ENCODE assay signal across 1 cellular context in the genomic region with DNA sequence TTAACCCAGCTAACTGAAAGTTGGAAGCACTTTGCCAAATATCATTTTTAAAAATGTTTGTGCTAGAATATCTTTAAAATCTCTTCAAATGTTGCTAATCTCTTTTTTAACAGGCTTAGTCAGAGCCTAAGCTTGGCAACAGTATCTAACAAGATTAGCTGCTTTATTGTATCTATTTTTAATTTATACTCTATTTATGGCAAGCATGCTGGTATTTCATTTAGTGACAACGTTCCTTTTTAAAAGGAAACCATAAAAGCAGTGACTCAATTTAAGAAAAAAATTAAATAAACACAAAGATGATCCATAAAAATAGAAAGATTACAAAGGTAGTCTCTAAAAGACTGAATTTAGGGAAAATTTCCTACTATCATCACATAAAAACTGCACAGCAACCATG.
A peak's percentile ranks its signal among the peaks of the same experiment; 100 is the strongest.
TF ChIP-seq lines count a peak whose summit lies in the region.

No MANE protein-coding gene starts in this region.

TF ChIP-seq in GM12878, 131 proteins besides CTCF, POLR2A, EP300 and RAD21:
- TF ChIP-seq PAX5 (IDR thresholded peaks at IDR 0.05; ENCODE audit: borderline replicate concordance, low read depth, low read length) = no peak
- TF ChIP-seq GABPA (IDR thresholded peaks at IDR 0.05; ENCODE audit: low read depth) = no peak
- TF ChIP-seq MTA3 (IDR thresholded peaks at IDR 0.05; ENCODE audit: borderline replicate concordance, low read length) = no peak
- TF ChIP-seq NFIC (IDR thresholded peaks at IDR 0.05; ENCODE audit: low read depth, low read length) = peak; percentile 42; the same call in 1 of the 2 replicates
- 0 out of 2 replicates have a peak, but pooled peaks have one; percentile 40 for TF ChIP-seq MEF2A (IDR thresholded peaks at IDR 0.05; ENCODE audit: insufficient read depth, low read depth, low read length)
- TF ChIP-seq, protein P1, sequence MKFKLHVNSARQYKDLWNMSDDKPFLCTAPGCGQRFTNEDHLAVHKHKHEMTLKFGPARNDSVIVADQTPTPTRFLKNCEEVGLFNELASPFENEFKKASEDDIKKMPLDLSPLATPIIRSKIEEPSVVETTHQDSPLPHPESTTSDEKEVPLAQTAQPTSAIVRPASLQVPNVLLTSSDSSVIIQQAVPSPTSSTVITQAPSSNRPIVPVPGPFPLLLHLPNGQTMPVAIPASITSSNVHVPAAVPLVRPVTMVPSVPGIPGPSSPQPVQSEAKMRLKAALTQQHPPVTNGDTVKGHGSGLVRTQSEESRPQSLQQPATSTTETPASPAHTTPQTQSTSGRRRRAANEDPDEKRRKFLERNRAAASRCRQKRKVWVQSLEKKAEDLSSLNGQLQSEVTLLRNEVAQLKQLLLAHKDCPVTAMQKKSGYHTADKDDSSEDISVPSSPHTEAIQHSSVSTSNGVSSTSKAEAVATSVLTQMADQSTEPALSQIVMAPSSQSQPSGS (IDR thresholded peaks at IDR 0.05; ENCODE audit: low read length) = no peak
- TF ChIP-seq JUNB (IDR thresholded peaks at IDR 0.05) = peak; percentile 35; the same call in 1 of the 2 replicates
- TF ChIP-seq, protein P2, sequence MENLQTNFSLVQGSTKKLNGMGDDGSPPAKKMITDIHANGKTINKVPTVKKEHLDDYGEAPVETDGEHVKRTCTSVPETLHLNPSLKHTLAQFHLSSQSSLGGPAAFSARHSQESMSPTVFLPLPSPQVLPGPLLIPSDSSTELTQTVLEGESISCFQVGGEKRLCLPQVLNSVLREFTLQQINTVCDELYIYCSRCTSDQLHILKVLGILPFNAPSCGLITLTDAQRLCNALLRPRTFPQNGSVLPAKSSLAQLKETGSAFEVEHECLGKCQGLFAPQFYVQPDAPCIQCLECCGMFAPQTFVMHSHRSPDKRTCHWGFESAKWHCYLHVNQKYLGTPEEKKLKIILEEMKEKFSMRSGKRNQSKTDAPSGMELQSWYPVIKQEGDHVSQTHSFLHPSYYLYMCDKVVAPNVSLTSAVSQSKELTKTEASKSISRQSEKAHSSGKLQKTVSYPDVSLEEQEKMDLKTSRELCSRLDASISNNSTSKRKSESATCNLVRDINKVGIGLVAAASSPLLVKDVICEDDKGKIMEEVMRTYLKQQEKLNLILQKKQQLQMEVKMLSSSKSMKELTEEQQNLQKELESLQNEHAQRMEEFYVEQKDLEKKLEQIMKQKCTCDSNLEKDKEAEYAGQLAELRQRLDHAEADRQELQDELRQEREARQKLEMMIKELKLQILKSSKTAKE (IDR thresholded peaks at IDR 0.05; ENCODE audit: low read depth, poor library complexity, severe bottlenecking) = no peak
- no peak for TF ChIP-seq KDM1A (IDR thresholded peaks at IDR 0.05; ENCODE audit: borderline replicate concordance)
- no peak for TF ChIP-seq FOXK2 (IDR thresholded peaks at IDR 0.05)
- TF ChIP-seq ZNF24 (IDR thresholded peaks at IDR 0.05) = no peak
- TF ChIP-seq RB1 (IDR thresholded peaks at IDR 0.05; ENCODE audit: borderline replicate concordance) = no peak
- TF ChIP-seq TCF7 (IDR thresholded peaks at IDR 0.05; ENCODE audit: borderline replicate concordance) = no peak
- TF ChIP-seq SUZ12 (IDR thresholded peaks at IDR 0.05; ENCODE audit: unreplicated experiment) = no peak
- no peak for TF ChIP-seq MEF2B (IDR thresholded peaks at IDR 0.05; ENCODE audit: partially characterized antibody, poor library complexity, severe bottlenecking)
- no peak for TF ChIP-seq ZNF274 (IDR thresholded peaks at IDR 0.05; ENCODE audit: insufficient read depth, insufficient read length)
- no peak for TF ChIP-seq ATF3 (IDR thresholded peaks at IDR 0.05; ENCODE audit: borderline replicate concordance, extremely low read depth, low read depth, low read length)
- TF ChIP-seq SRF (IDR thresholded peaks at IDR 0.05; ENCODE audit: low read depth in 2 of 2, low read length in 2 of 2) = no peak
- TF ChIP-seq, protein P3, sequence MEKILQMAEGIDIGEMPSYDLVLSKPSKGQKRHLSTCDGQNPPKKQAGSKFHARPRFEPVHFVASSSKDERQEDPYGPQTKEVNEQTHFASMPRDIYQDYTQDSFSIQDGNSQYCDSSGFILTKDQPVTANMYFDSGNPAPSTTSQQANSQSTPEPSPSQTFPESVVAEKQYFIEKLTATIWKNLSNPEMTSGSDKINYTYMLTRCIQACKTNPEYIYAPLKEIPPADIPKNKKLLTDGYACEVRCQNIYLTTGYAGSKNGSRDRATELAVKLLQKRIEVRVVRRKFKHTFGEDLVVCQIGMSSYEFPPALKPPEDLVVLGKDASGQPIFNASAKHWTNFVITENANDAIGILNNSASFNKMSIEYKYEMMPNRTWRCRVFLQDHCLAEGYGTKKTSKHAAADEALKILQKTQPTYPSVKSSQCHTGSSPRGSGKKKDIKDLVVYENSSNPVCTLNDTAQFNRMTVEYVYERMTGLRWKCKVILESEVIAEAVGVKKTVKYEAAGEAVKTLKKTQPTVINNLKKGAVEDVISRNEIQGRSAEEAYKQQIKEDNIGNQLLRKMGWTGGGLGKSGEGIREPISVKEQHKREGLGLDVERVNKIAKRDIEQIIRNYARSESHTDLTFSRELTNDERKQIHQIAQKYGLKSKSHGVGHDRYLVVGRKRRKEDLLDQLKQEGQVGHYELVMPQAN (conservative IDR thresholded peaks at IDR 0.05) = no peak
- TF ChIP-seq TAF1 (IDR thresholded peaks at IDR 0.05; ENCODE audit: borderline replicate concordance, low read depth, low read length) = no peak
- TF ChIP-seq STAT1 (conservative IDR thresholded peaks at IDR 0.05) = no peak
- TF ChIP-seq SIX5 (IDR thresholded peaks at IDR 0.05; ENCODE audit: low read depth, low read length, severe bottlenecking) = no peak
- no peak for TF ChIP-seq FOXM1 (IDR thresholded peaks at IDR 0.05; ENCODE audit: low read depth, low read length)
